In genomic region chr9:1922026-1922425, GRCh38 we compare ENCODE assay signal across 1 cellular context.
TF ChIP-seq lines count a peak whose summit lies in the region.

No MANE protein-coding gene starts in this region.

TF ChIP-seq in GM12878, 131 proteins besides CTCF, POLR2A, EP300 and RAD21 (continued from another document):
- TF ChIP-seq SMC3 (IDR thresholded peaks at IDR 0.05; ENCODE audit: borderline replicate concordance, low read length): peak; percentile 30; the same call in 1 of the 2 replicates
